ENCODE assay signal across 8 cellular contexts in genomic region chr10:97196213-97197029, GRCh38.
A peak's percentile ranks its signal among the peaks of the same experiment; 100 is the strongest.
DNase-seq lines count a peak whose midpoint lies in the region; ATAC-seq lines count a peak whose summit lies in the region.

No MANE protein-coding gene starts in this region.

- H3K4me3 ChIP-seq in GM08714 (ENCODE audit: low read length) (peak overlapping the region; percentile 39; the same call in 1 of the 2 replicates), mucosa of rectum (ENCODE audit: low read length in 2 of 2) (peak overlapping the region; percentile 65 to 66)

- H3K36me3 ChIP-seq in mucosa of rectum (ENCODE audit: control insufficient read depth in 2 of 2, insufficient read depth in 2 of 2, low read length in 2 of 2) = no peaks in the 10 kb centered on the region

- H3K9me3 ChIP-seq in mucosa of rectum (ENCODE audit: control insufficient read depth in 2 of 2, low read length in 2 of 2) = no peaks in the 10 kb centered on the region

- no peak overlapping the region for H3K27ac ChIP-seq in mucosa of rectum (ENCODE audit: low read depth in 2 of 2, low read length in 2 of 2)

- ATAC-seq in HG03342 (IDR thresholded peaks at IDR 0.05; ENCODE audit: unreplicated experiment) = peak; percentile 51
- no peak for ATAC-seq in GM21786 (IDR thresholded peaks at IDR 0.05; ENCODE audit: unreplicated experiment)

- DNase-seq in NOMO-1 treated with DMSO at 0.1 percent for 48 hours (lab: John Stamatoyannopoulos, UW; ENCODE audit: unreplicated experiment) (peak; percentile 80), epidermal melanocyte (ENCODE audit: insufficient read length, low spot score) (peak; percentile 50)
- DNase-seq in activated CD8-positive, alpha-beta memory T cell treated with anti-CD3 and anti-CD28 coated beads, Interleukin-2, amount 50 U/mL, for 1 hour (ENCODE audit: extremely low read depth) = peak; percentile 34
- DNase-seq in stimulated activated CD8-positive, alpha-beta memory T cell treated with anti-CD3 and anti-CD28 coated beads, Interleukin-4, amount 100 ng/mL, for 4 hours (ENCODE audit: low read depth in 2 of 2, low spot score in 1 of 2) = peak; percentile 27 to 41

- H3K9ac ChIP-seq in mucosa of rectum (ENCODE audit: low read depth in 1 of 2, low read length in 2 of 2) = no peak overlapping the region

- peaks cover 0 to 4% of the 10 kb centered on the region in 2 donors for H3K4me1 ChIP-seq in mucosa of rectum (ENCODE audit: control insufficient read depth in 2 of 2, insufficient read depth in 2 of 2, low read length in 2 of 2)

- H3K27me3 ChIP-seq in mucosa of rectum (ENCODE audit: control insufficient read depth in 2 of 2, insufficient read depth in 2 of 2, low read length in 2 of 2) = peaks cover 18 to 27% of the 10 kb centered on the region in 2 donors
